In the genomic region with DNA sequence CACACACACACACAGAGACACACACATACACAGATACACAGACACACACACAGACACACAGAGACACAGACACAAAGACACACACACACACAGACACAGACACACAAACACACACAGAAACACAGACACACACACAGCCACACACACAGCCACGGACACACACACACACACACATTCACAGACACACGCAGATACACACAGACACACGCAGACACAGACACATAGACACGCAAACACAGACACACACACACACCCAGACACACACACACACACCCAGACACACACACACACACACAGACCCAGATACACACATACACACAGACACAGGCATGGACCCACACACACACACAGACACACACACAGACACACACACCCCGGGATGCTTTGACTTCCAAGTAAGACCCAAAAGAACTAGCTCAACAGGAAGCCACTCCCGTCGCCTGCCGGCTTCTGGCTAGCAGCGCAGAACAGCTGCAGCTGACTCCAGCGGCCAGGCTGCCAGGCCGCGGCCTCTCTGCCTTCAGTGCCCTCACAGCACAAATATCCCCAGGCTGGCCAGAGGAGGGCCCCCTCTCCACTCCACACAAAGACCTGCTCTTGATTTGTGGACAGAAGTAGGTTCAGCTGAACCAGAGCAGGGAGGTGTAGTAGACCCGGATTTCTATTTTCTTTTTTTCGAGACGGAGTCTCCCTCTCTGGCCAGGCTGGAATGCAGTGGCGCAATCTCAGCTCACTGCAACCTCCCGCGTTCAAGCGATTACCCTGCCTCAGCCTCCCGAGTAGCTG, we compare ENCODE assay signal across 9 cellular contexts. TPM values are rescaled to one million over a fixed set of nuclear protein-coding genes. Genes with fewer than 3 reads are reported as not detected.
DNase-seq lines count a peak whose midpoint lies in the region; ATAC-seq, FAIRE-seq and TF ChIP-seq lines count a peak whose summit lies in the region.
"Had no signal": no experiment of that assay in that cellular context is flagged by ENCODE, and none has a peak within 500 bp of the region (broad histone marks: within the 10 kb centered on the region; RNA-seq: fewer than 3 reads in every experiment).

No MANE protein-coding gene starts in this region.

- no peaks in the 10 kb centered on the region for H3K9me3 Mint-ChIP-seq in mesothelial cell of epicardium

- H3K4me1 Mint-ChIP-seq in mesothelial cell of epicardium: peaks cover 13% of the 10 kb centered on the region

- no peak overlapping the region for H3K4me3 Mint-ChIP-seq in mesothelial cell of epicardium

- no peaks in the 10 kb centered on the region for H3K36me3 Mint-ChIP-seq in mesothelial cell of epicardium

- ATAC-seq in HG02973 (IDR thresholded peaks at IDR 0.05; ENCODE audit: unreplicated experiment): no peak

- no peaks in the 10 kb centered on the region for H3K27me3 Mint-ChIP-seq in mesothelial cell of epicardium (ENCODE audit: low read depth)

- no peak overlapping the region for H3K27ac Mint-ChIP-seq in mesothelial cell of epicardium

- DNase-seq in DMS114 treated with DMSO at 0.1 percent for 48 hours (lab: John Stamatoyannopoulos, UW; ENCODE audit: unreplicated experiment) (peak; percentile 41), HS-27A (ENCODE audit: low read depth) (peak; percentile 45), NOMO-1 treated with DMSO at 0.1 percent for 48 hours (lab: John Stamatoyannopoulos, UW; ENCODE audit: unreplicated experiment) (peak; percentile 89), mesothelial cell of epicardium (ENCODE audit: low spot score in 2 of 2, unreplicated experiment in 2 of 2) (peak in 1 of 2 experiments; percentile 73)
- peak; percentile 40 to 51 for DNase-seq in activated CD8-positive, alpha-beta memory T cell treated with anti-CD3 and anti-CD28 coated beads for 1 hour (ENCODE audit: extremely low read depth in 1 of 2, low read depth in 1 of 2)
- peak; percentile 53 for DNase-seq in stimulated activated CD8-positive, alpha-beta memory T cell treated with anti-CD3 and anti-CD28 coated beads, Interleukin-12 subunit alpha, Interleukin-12 subunit beta, amount 100 ng/mL, for 4 hours (ENCODE audit: low read depth)

- peak; percentile 48 for TF ChIP-seq CTCF in mesothelial cell of epicardium (IDR thresholded peaks at IDR 0.05; ENCODE audit: unreplicated experiment)

- FAIRE-seq in endometrium (lab: Jason Lieb, UNC): peak; percentile 59

RNA-seq across cellular contexts. Expression of gene CHRNE, which starts 6.0 kb away (rescaled TPM):
- total RNA-seq in mesothelial cell of epicardium: 1.5 to 1.9 TPM (median 1.7 TPM) in 3 replicates

RNA-seq across cellular contexts. Expression of gene C17orf107, which starts 9.6 kb away (rescaled TPM):
- 8.6 to 9.3 TPM (median 9.2 TPM) in 3 replicates for total RNA-seq in mesothelial cell of epicardium

RNA-seq across cellular contexts. Expression of gene GP1BA, which starts 23.2 kb away (rescaled TPM):
- not detected in 3 replicates for total RNA-seq in mesothelial cell of epicardium
- total RNA-seq: glomerular endothelial cell had no signal

RNA-seq across cellular contexts. Expression of gene SLC25A11, which starts 30.9 kb away (rescaled TPM):
- total RNA-seq in mesothelial cell of epicardium: 52.5 to 54.2 TPM (median 53.9 TPM) in 3 replicates

RNA-seq across cellular contexts. Expression of gene RNF167, which starts 31.2 kb away (rescaled TPM):
- 72.3 to 74.6 TPM (median 73.1 TPM) in 3 replicates for total RNA-seq in mesothelial cell of epicardium
